ENCODE assay signal across 24 cellular contexts in the genomic region with DNA sequence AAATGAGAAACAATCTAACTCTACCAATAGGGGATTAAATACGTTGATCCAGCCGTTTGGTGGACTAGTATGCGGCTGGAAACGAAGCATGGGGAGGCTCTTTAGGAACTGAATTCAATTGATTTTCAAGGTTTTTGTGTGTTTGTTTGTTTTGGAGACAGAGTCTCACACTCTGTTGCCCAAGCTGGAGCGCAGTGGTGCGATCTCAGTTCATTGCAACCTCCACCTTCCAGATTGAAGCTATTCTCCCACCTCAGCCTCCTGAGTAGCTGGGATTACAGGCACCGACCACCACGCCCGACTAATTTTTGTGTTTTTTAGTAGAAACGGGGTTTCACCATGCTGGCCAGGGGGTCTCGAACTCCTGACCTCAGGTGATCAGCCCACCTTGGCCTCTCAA. TPM values are rescaled to one million over a fixed set of nuclear protein-coding genes. Genes with fewer than 3 reads are reported as not detected.
DNase-seq lines count a peak whose midpoint lies in the region; ATAC-seq and TF ChIP-seq lines count a peak whose summit lies in the region.
"Had no signal": no experiment of that assay in that cellular context is flagged by ENCODE, and none has a peak within 500 bp of the region (broad histone marks: within the 10 kb centered on the region; RNA-seq: fewer than 3 reads in every experiment).

No MANE protein-coding gene starts in this region.

- CTCF ChIA-PET in activated CD4-positive, alpha-beta T cell treated with anti-CD3 and anti-CD28 coated beads for 36 hours (lab: Charles Lee): no interaction called here
- CTCF ChIA-PET in activated CD4-positive, alpha-beta T cell treated with anti-CD3 and anti-CD28 coated beads, Interleukin-2, amount 10 ng/mL, durations not matched to agents 7 days and 5 days (lab: Charles Lee): no interaction called here
- CTCF ChIA-PET in CD4-positive, alpha-beta T cell (lab: Charles Lee): no interaction called here

- H3K4me1 ChIP-seq in body of pancreas (peaks cover 79% of the 10 kb centered on the region), neutrophil (ENCODE audit: control insufficient read depth in 1 of 2, insufficient read depth in 1 of 2, low read depth in 1 of 2, low read length in 1 of 2) (peaks cover 43 to 46% of the 10 kb centered on the region in 2 experiments)
- H3K4me1 ChIP-seq: SJSA1 had no signal

- H3K27ac Mint-ChIP-seq in activated CD4-positive, alpha-beta T cell treated with anti-CD3 and anti-CD28 coated beads for 36 hours: peak overlapping the region; percentile 8
- no peak overlapping the region for H3K27ac Mint-ChIP-seq in activated CD4-positive, alpha-beta T cell treated with anti-CD3 and anti-CD28 coated beads, Interleukin-2, amount 10 ng/mL, durations not matched to agents 7 days and 5 days
- peak overlapping the region; percentile 44 for H3K27ac Mint-ChIP-seq in CD4-positive, alpha-beta T cell

- ATAC-seq in activated CD4-positive, alpha-beta T cell treated with anti-CD3 and anti-CD28 coated beads for 36 hours: no peak
- no peak for ATAC-seq in CD4-positive, alpha-beta T cell (ENCODE audit: poor library complexity)
- ATAC-seq in body of pancreas (no peak), GM18870 (IDR thresholded peaks at IDR 0.05; ENCODE audit: unreplicated experiment) (no peak), GM18868 (IDR thresholded peaks at IDR 0.05; ENCODE audit: unreplicated experiment) (no peak)
- ATAC-seq: K562 had no signal

- no peaks in the 10 kb centered on the region for H3K9me3 Mint-ChIP-seq in activated CD4-positive, alpha-beta T cell treated with anti-CD3 and anti-CD28 coated beads for 36 hours (ENCODE audit: low read depth)
- no peaks in the 10 kb centered on the region for H3K9me3 Mint-ChIP-seq in activated CD4-positive, alpha-beta T cell treated with anti-CD3 and anti-CD28 coated beads, Interleukin-2, amount 10 ng/mL, durations not matched to agents 7 days and 5 days
- H3K9me3 Mint-ChIP-seq in CD4-positive, alpha-beta T cell: no peaks in the 10 kb centered on the region

- no peaks in the 10 kb centered on the region for H3K9me3 ChIP-seq in CD4-positive, alpha-beta T cell (ENCODE audit: control insufficient read depth, low read length)
- H3K9me3 ChIP-seq in body of pancreas (no peaks in the 10 kb centered on the region), neutrophil (no peaks in the 10 kb centered on the region)
- H3K9me3 ChIP-seq: MG63, SJSA1 had no signal

- H3K36me3 ChIP-seq in body of pancreas (replicated peaks in 1 of 2; ENCODE audit: insufficient read depth in 1 of 2, low read depth in 2 of 2) (peaks cover 0 to 14% of the 10 kb centered on the region in 2 donors), neutrophil (peaks cover 76% of the 10 kb centered on the region)

- no peak overlapping the region for H3K27ac ChIP-seq in CD4-positive, alpha-beta T cell (ENCODE audit: low read depth, low read length)
- H3K27ac ChIP-seq in body of pancreas (peak overlapping the region; percentile 92 to 98 (median 95)), neutrophil (peak overlapping the region; percentile 100)
- H3K27ac ChIP-seq: 22Rv1, C4-2B, SJSA1 had no signal

- DNase-seq in activated CD4-positive, alpha-beta T cell treated with anti-CD3 and anti-CD28 coated beads for 36 hours: no peak
- no peak for DNase-seq in activated CD4-positive, alpha-beta T cell treated with anti-CD3 and anti-CD28 coated beads, Interleukin-2, amount 10 ng/mL, durations not matched to agents 7 days and 5 days
- DNase-seq in CD4-positive, alpha-beta T cell: no peak
- no peak for DNase-seq in body of pancreas
- DNase-seq in effector CD4-positive, alpha-beta T cell: no peak
- DNase-seq: ACHN, EL, GF-D8, H7, MG63, NCI-H1417, NCI-H187, NCI-H2107, NCI-H446 treated with DMSO at 0.1 percent for 48 hours, NCI-H526 treated with DMSO at 0.1 percent for 48 hours, OCI-M1 had no signal

- intact Hi-C loops in activated CD4-positive, alpha-beta T cell treated with anti-CD3 and anti-CD28 coated beads for 36 hours (cut with DNase I, micrococcal nuclease): no loop called here
- intact Hi-C loops in CD4-positive, alpha-beta T cell (cut with DNase I, micrococcal nuclease): no loop called here
- intact Hi-C loops in body of pancreas (cut with DNase I): no loop called here

- no peak overlapping the region for H3K4me3 Mint-ChIP-seq in activated CD4-positive, alpha-beta T cell treated with anti-CD3 and anti-CD28 coated beads for 36 hours
- H3K4me3 Mint-ChIP-seq in activated CD4-positive, alpha-beta T cell treated with anti-CD3 and anti-CD28 coated beads, Interleukin-2, amount 10 ng/mL, durations not matched to agents 7 days and 5 days: no peak overlapping the region
- H3K4me3 Mint-ChIP-seq in CD4-positive, alpha-beta T cell: no peak overlapping the region

- POLR2A ChIA-PET in activated CD4-positive, alpha-beta T cell treated with anti-CD3 and anti-CD28 coated beads for 36 hours (lab: Charles Lee): no interaction called here
- POLR2A ChIA-PET in activated CD4-positive, alpha-beta T cell treated with anti-CD3 and anti-CD28 coated beads, Interleukin-2, amount 10 ng/mL, durations not matched to agents 7 days and 5 days (lab: Charles Lee): no interaction called here
- POLR2A ChIA-PET in CD4-positive, alpha-beta T cell (lab: Charles Lee): no interaction called here

- no peaks in the 10 kb centered on the region for H3K27me3 Mint-ChIP-seq in activated CD4-positive, alpha-beta T cell treated with anti-CD3 and anti-CD28 coated beads for 36 hours
- no peaks in the 10 kb centered on the region for H3K27me3 Mint-ChIP-seq in activated CD4-positive, alpha-beta T cell treated with anti-CD3 and anti-CD28 coated beads, Interleukin-2, amount 10 ng/mL, durations not matched to agents 7 days and 5 days
- H3K27me3 Mint-ChIP-seq in CD4-positive, alpha-beta T cell: no peaks in the 10 kb centered on the region

- no peak for TF ChIP-seq CTCF in CD4-positive, alpha-beta T cell (IDR thresholded peaks at IDR 0.05)
- TF ChIP-seq CTCF in body of pancreas (IDR thresholded peaks at IDR 0.05): no peak
- no peak for TF ChIP-seq CTCF in neutrophil (IDR thresholded peaks at IDR 0.05)

- peaks cover 60% of the 10 kb centered on the region for H3K36me3 Mint-ChIP-seq in activated CD4-positive, alpha-beta T cell treated with anti-CD3 and anti-CD28 coated beads for 36 hours (ENCODE audit: low read depth)
- peaks cover 54% of the 10 kb centered on the region for H3K36me3 Mint-ChIP-seq in activated CD4-positive, alpha-beta T cell treated with anti-CD3 and anti-CD28 coated beads, Interleukin-2, amount 10 ng/mL, durations not matched to agents 7 days and 5 days (ENCODE audit: low read depth)
- H3K36me3 Mint-ChIP-seq in CD4-positive, alpha-beta T cell (ENCODE audit: low read depth): peaks cover 93% of the 10 kb centered on the region

- no peak for TF ChIP-seq POLR2A in body of pancreas (IDR thresholded peaks at IDR 0.05)

- no peaks in the 10 kb centered on the region for H3K27me3 ChIP-seq in CD4-positive, alpha-beta T cell (ENCODE audit: control insufficient read depth, insufficient read depth, low read length)
- H3K27me3 ChIP-seq in body of pancreas: no peaks in the 10 kb centered on the region
- no peaks in the 10 kb centered on the region for H3K27me3 ChIP-seq in neutrophil
- H3K27me3 ChIP-seq: MG63, SJSA1 had no signal

- H3K4me3 ChIP-seq in body of pancreas (no peak overlapping the region), neutrophil (ENCODE audit: low read depth in 1 of 2, low read length in 1 of 2) (no peak overlapping the region)
- H3K4me3 ChIP-seq: K562, MG63, SJSA1 had no signal

- H3K4me1 Mint-ChIP-seq in activated CD4-positive, alpha-beta T cell treated with anti-CD3 and anti-CD28 coated beads for 36 hours: peaks cover 31% of the 10 kb centered on the region
- H3K4me1 Mint-ChIP-seq in activated CD4-positive, alpha-beta T cell treated with anti-CD3 and anti-CD28 coated beads, Interleukin-2, amount 10 ng/mL, durations not matched to agents 7 days and 5 days: peaks cover 25% of the 10 kb centered on the region
- peaks cover 30% of the 10 kb centered on the region for H3K4me1 Mint-ChIP-seq in CD4-positive, alpha-beta T cell (ENCODE audit: low read depth)

- 85 to 88% methylated on average over 11 of the region's 11 CpGs for WGBS in body of pancreas, 2 donors

RNA-seq across cellular contexts. Expression of gene CNPY3, which starts 7.1 kb away (rescaled TPM):
- total RNA-seq in activated CD4-positive, alpha-beta T cell treated with anti-CD3 and anti-CD28 coated beads for 36 hours: 10 to 100 TPM; 33.0 to 34.3 TPM
- total RNA-seq in activated CD4-positive, alpha-beta T cell treated with anti-CD3 and anti-CD28 coated beads, Interleukin-2, amount 10 ng/mL, durations not matched to agents 7 days and 5 days: 10 to 100 TPM; 69.7 to 75.0 TPM
- total RNA-seq in CD4-positive, alpha-beta T cell: 10 to 100 TPM; 41.2 to 43.8 TPM
- 10 to 100 TPM; 50.8 to 74.7 TPM for total RNA-seq in body of pancreas

RNA-seq across cellular contexts. Expression of gene PTCRA, which starts 20.5 kb away (rescaled TPM):
- not detected for total RNA-seq in activated CD4-positive, alpha-beta T cell treated with anti-CD3 and anti-CD28 coated beads for 36 hours
- not detected for total RNA-seq in activated CD4-positive, alpha-beta T cell treated with anti-CD3 and anti-CD28 coated beads, Interleukin-2, amount 10 ng/mL, durations not matched to agents 7 days and 5 days
- not detected for total RNA-seq in CD4-positive, alpha-beta T cell
- not detected for total RNA-seq in body of pancreas
- total RNA-seq: H7, K562, LHCN-M2, SJSA1 had no signal

RNA-seq across cellular contexts. Expression of gene GNMT, which starts 24.2 kb away (rescaled TPM):
- under 1 TPM in 1 of 2 experiments, not detected in 1; 0.50 TPM for total RNA-seq in activated CD4-positive, alpha-beta T cell treated with anti-CD3 and anti-CD28 coated beads for 36 hours
- total RNA-seq in activated CD4-positive, alpha-beta T cell treated with anti-CD3 and anti-CD28 coated beads, Interleukin-2, amount 10 ng/mL, durations not matched to agents 7 days and 5 days: 1 to 10 TPM; 1.1 to 1.3 TPM
- 1 to 10 TPM; 1.2 to 2.1 TPM for total RNA-seq in CD4-positive, alpha-beta T cell
- total RNA-seq in body of pancreas: 100 to 1,000 TPM in 1 of 2 donors, 10 to 100 TPM in 1; 67.2 to 630 TPM
- total RNA-seq: LHCN-M2 had no signal

RNA-seq across cellular contexts. Expression of gene PEX6, which starts 42.6 kb away (rescaled TPM):
- 10 to 100 TPM; 10.7 to 14.6 TPM for total RNA-seq in activated CD4-positive, alpha-beta T cell treated with anti-CD3 and anti-CD28 coated beads for 36 hours
- total RNA-seq in activated CD4-positive, alpha-beta T cell treated with anti-CD3 and anti-CD28 coated beads, Interleukin-2, amount 10 ng/mL, durations not matched to agents 7 days and 5 days: 10 to 100 TPM; 18.7 to 21.3 TPM
- 10 to 100 TPM; 12.8 to 13.6 TPM for total RNA-seq in CD4-positive, alpha-beta T cell
- 10 to 100 TPM; 18.1 to 26.2 TPM for total RNA-seq in body of pancreas

RNA-seq across cellular contexts. Expression of gene PPP2R5D, which starts 48.0 kb away (rescaled TPM):
- total RNA-seq in activated CD4-positive, alpha-beta T cell treated with anti-CD3 and anti-CD28 coated beads for 36 hours: 10 to 100 TPM; 51.0 to 57.3 TPM
- 10 to 100 TPM; 62.0 to 68.1 TPM for total RNA-seq in activated CD4-positive, alpha-beta T cell treated with anti-CD3 and anti-CD28 coated beads, Interleukin-2, amount 10 ng/mL, durations not matched to agents 7 days and 5 days
- 10 to 100 TPM; 15.3 to 17.5 TPM for total RNA-seq in CD4-positive, alpha-beta T cell
- 10 to 100 TPM in 1 of 2 donors, 1 to 10 TPM in 1; 8.2 to 13.5 TPM for total RNA-seq in body of pancreas

Comparison
In these comparisons a context has a peak if more than half of its experiments do, and no peak if none do; other contexts are left out.
1. RNA of gene GNMT, which starts 24.2 kb away (total RNA-seq): 67.2 to 630 TPM in body of pancreas; 1.2 to 2.1 TPM in CD4-positive, alpha-beta T cell, 1.1 to 1.3 TPM in activated CD4-positive, alpha-beta T cell treated with anti-CD3 and anti-CD28 coated beads, Interleukin-2, amount 10 ng/mL, durations not matched to agents 7 days and 5 days and 0.50 TPM in activated CD4-positive, alpha-beta T cell treated with anti-CD3 and anti-CD28 coated beads for 36 hours; every median in the first group is over 10 times any median in the second.